In the genomic region with DNA sequence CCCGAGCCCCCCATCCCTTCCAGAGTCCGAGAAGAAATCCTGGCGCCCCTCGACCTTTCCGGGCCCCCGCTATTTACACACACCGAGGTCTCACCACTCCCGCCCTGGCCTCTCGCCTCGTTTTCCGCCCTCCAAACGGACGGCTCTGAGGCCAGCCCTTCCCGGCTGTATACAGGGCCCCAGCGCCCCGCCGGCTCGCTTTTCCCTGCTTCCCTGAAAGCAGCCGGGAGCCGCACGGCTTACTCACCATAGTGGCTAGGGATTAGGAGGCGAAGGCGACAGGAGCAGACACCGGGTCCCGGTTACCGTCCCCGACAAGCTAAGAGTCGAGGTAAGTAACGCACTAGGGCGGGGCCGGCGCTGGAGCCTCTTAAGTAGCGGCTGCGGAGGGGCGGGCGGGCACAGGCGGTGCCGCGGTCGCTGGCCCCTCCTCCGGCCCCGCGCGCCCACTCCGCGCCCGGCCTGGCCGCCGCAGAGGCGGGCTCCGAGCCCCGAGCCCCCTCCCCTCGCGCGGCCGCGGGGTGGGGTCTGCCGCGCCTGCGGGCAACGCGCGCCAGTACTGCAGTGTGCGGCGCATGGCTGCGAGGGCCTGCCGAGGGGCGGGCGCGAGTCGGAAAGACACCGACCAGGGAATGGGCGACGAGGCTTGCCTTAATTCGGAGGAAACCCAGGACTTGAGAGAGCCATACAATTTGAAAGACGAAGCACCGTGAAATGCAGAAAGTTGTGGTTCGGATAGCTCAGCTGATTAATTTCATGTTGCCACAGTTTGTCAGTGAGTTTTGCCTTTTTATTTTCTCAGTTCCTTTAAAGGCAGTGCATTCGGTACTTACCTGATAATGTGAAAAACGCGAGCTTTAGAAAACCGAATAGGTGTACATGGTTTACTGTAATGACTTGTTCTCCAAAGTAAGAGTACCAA, we compare ENCODE assay signal across 8 cellular contexts. TPM values are rescaled to one million over a fixed set of nuclear protein-coding genes. Genes with fewer than 3 reads are reported as not detected.
DNase-seq lines count a peak whose midpoint lies in the region; ATAC-seq and TF ChIP-seq lines count a peak whose summit lies in the region.

Gene TUBA1B, minus strand, starts transcription at position 345 of the 922 bp plus-strand sequence. Its CDS starts 95 bp downstream, at position 250.

- POLR2A ChIA-PET in SK-N-SH (lab: Yijun Ruan, JAX), result interaction anchor here (0.6 to 4.8 kb wide), 41 partner anchors 9 to 506 kb away, joined by 3 to 97 read pairs (median 5); partner anchors contain the start of genes ARF3, DHH, DNAJC22 and KMT2D

- no peaks in the 10 kb centered on the region for H3K9me3 Mint-ChIP-seq in activated naive CD4-positive, alpha-beta T cell treated with anti-CD3 and anti-CD28 coated beads, Interleukin-2, amount 10 ng/mL, durations not matched to agents 7 days and 5 days

- H4K20me1 ChIP-seq in SK-N-SH (ENCODE audit: insufficient read depth), result peaks cover 39% of the 10 kb centered on the region

- CTCF ChIA-PET in SK-N-SH (lab: Yijun Ruan, JAX), result interaction anchor here (0.7 to 7.3 kb wide), 36 partner anchors 8 to 577 kb away, joined by 3 to 69 read pairs (median 4); partner anchors contain the start of genes DHH, LMBR1L, RHEBL1 and TUBA1A
- CTCF ChIA-PET in activated naive CD4-positive, alpha-beta T cell treated with anti-CD3 and anti-CD28 coated beads, Interleukin-2, amount 10 ng/mL, durations not matched to agents 7 days and 5 days (lab: Charles Lee), result interaction anchor here (0.6 to 2.5 kb wide), 19 partner anchors 9 to 133 kb away, joined by 3 to 14 read pairs (median 4); partner anchors contain the start of gene DHH

- peaks cover 59% of the 10 kb centered on the region for H3K79me2 ChIP-seq in SK-N-SH (ENCODE audit: insufficient read depth)

- H3K9me3 ChIP-seq in SK-N-SH, result no peaks in the 10 kb centered on the region
- no peaks in the 10 kb centered on the region for H3K9me3 ChIP-seq in gastroesophageal sphincter
- H3K9me3 ChIP-seq in neutrophil, result no peaks in the 10 kb centered on the region

- H3K9ac ChIP-seq in SK-N-SH, result peak within 1 kb of the TSS; percentile 100

- peaks cover 52% of the 10 kb centered on the region for H3F3A ChIP-seq in SK-N-SH (replicated peaks; ENCODE audit: insufficient read depth)

- H2AFZ ChIP-seq in SK-N-SH (ENCODE audit: low read depth), result peak within 1 kb of the TSS; percentile 89

- peaks cover 10 to 15% of the 10 kb centered on the region in 2 experiments; a peak in 3 of 4 replicates for H3K4me1 ChIP-seq in SK-N-SH (ENCODE audit: control insufficient read depth in 1 of 2, insufficient read depth in 2 of 2, low read depth in 1 of 2, low read length in 1 of 2)
- peaks cover 0 to 43% (median 18%) of the 10 kb centered on the region in 3 donors for H3K4me1 ChIP-seq in gastroesophageal sphincter
- peaks cover 29 to 31% of the 10 kb centered on the region in 2 experiments for H3K4me1 ChIP-seq in neutrophil (ENCODE audit: control insufficient read depth in 1 of 2, insufficient read depth in 1 of 2, low read depth in 1 of 2, low read length in 1 of 2)

- H3K4me3 ChIP-seq in HFF-Myc (replicated peaks; ENCODE audit: low read depth, low read length) (peak within 1 kb of the TSS; percentile 99), NB4 (ENCODE audit: low read depth, low read length) (peak within 1 kb of the TSS; percentile 98), SK-N-SH (ENCODE audit: low read depth in 2 of 2, low read length in 1 of 2) (peak within 1 kb of the TSS; percentile 77 to 99), gastroesophageal sphincter (peak within 1 kb of the TSS; percentile 97 to 100), neutrophil (ENCODE audit: low read depth in 1 of 2, low read length in 1 of 2) (peak within 1 kb of the TSS; percentile 86 to 97)

- H3K9me2 ChIP-seq in SK-N-SH, result no peaks in the 10 kb centered on the region

- 0 out of 2 replicates have a peak, but pooled peaks have one; percentile 2 for TF ChIP-seq RAD21 in SK-N-SH (IDR thresholded peaks at IDR 0.05; ENCODE audit: low read length)

- peak; percentile 99 for TF ChIP-seq POLR2A in NB4 (IDR thresholded peaks at IDR 0.05; ENCODE audit: extremely low read depth, insufficient read length)
- TF ChIP-seq POLR2A in gastroesophageal sphincter (IDR thresholded peaks at IDR 0.05), result peak; percentile 97 to 98

- no peak for TF ChIP-seq CTCF in HFF-Myc (IDR thresholded peaks at IDR 0.05; ENCODE audit: low read depth, low read length, missing control alignments)
- TF ChIP-seq CTCF in NB4 (IDR thresholded peaks at IDR 0.05; ENCODE audit: low read depth, low read length), result no peak
- no peak for TF ChIP-seq CTCF in SK-N-SH (IDR thresholded peaks at IDR 0.05)
- no peak for TF ChIP-seq CTCF in gastroesophageal sphincter (IDR thresholded peaks at IDR 0.05)
- no peak for TF ChIP-seq CTCF in neutrophil (IDR thresholded peaks at IDR 0.05)

- peak within 1 kb of the TSS; percentile 96 for H3K4me2 ChIP-seq in SK-N-SH

- H3K36me3 ChIP-seq in SK-N-SH (replicated peaks in 1 of 2; ENCODE audit: control insufficient read depth in 1 of 2, insufficient read depth in 2 of 2, low read length in 1 of 2) (peaks cover 25 to 30% of the 10 kb centered on the region in 2 experiments), gastroesophageal sphincter (peaks cover 0 to 33% of the 10 kb centered on the region in 2 donors), neutrophil (peaks cover 33% of the 10 kb centered on the region)

- peak within 1 kb of the TSS; percentile 99 for H3K27ac Mint-ChIP-seq in activated naive CD4-positive, alpha-beta T cell treated with anti-CD3 and anti-CD28 coated beads, Interleukin-2, amount 10 ng/mL, durations not matched to agents 7 days and 5 days

- H3K36me3 Mint-ChIP-seq in activated naive CD4-positive, alpha-beta T cell treated with anti-CD3 and anti-CD28 coated beads, Interleukin-2, amount 10 ng/mL, durations not matched to agents 7 days and 5 days, result peaks cover 43% of the 10 kb centered on the region

- H3K27me3 ChIP-seq in SK-N-SH (ENCODE audit: insufficient read depth), result no peaks in the 10 kb centered on the region
- H3K27me3 ChIP-seq in gastroesophageal sphincter, result no peaks in the 10 kb centered on the region
- no peaks in the 10 kb centered on the region for H3K27me3 ChIP-seq in neutrophil

- peaks cover 12% of the 10 kb centered on the region for H3K27me3 Mint-ChIP-seq in activated naive CD4-positive, alpha-beta T cell treated with anti-CD3 and anti-CD28 coated beads, Interleukin-2, amount 10 ng/mL, durations not matched to agents 7 days and 5 days

- WGBS in SK-N-SH (ENCODE audit: low lambda C conversion rate), result 2% methylated on average over 50 of the region's 82 CpGs
- WGBS in gastroesophageal sphincter (ENCODE audit: low coverage in 1 of 2), 2 donors, result 0 to 2% methylated on average over 8 to 11 of the region's 82 CpGs

- H3K4me3 Mint-ChIP-seq in activated naive CD4-positive, alpha-beta T cell treated with anti-CD3 and anti-CD28 coated beads, Interleukin-2, amount 10 ng/mL, durations not matched to agents 7 days and 5 days, result peak within 1 kb of the TSS; percentile 96

- peak within 1 kb of the TSS; percentile 94 to 97 for H3K27ac ChIP-seq in SK-N-SH (ENCODE audit: low read depth in 2 of 2, low read length in 1 of 2)
- peak within 1 kb of the TSS; percentile 97 to 100 (median 100) for H3K27ac ChIP-seq in gastroesophageal sphincter
- peak within 1 kb of the TSS; percentile 96 for H3K27ac ChIP-seq in neutrophil
- peak within 1 kb of the TSS; percentile 99 for H3K27ac ChIP-seq in substantia nigra (ENCODE audit: low read depth, low read length, poor library complexity, severe bottlenecking)

- TF ChIP-seq EP300 in SK-N-SH (IDR thresholded peaks at IDR 0.05; ENCODE audit: borderline replicate concordance in 1 of 2, low read depth in 1 of 2, low read length in 1 of 2) (no peak), gastroesophageal sphincter (IDR thresholded peaks at IDR 0.05) (no peak)

- peak; percentile 92 for ATAC-seq in gastroesophageal sphincter

- DNase-seq in GM04504 (ENCODE audit: low read depth) (peak; percentile 58), HFF-Myc (ENCODE audit: extremely low read depth, low read depth) (peak; percentile 27), NB4 (ENCODE audit: low read depth) (peak; percentile 96), SK-N-SH (peak; percentile 98), substantia nigra (lab: John Stamatoyannopoulos, UW) (peak; percentile 58 to 97 (median 88))
- peak; percentile 91 for DNase-seq in activated naive CD4-positive, alpha-beta T cell treated with anti-CD3 and anti-CD28 coated beads, Interleukin-2, amount 10 ng/mL, durations not matched to agents 7 days and 5 days

- peaks cover 56% of the 10 kb centered on the region for H3K4me1 Mint-ChIP-seq in activated naive CD4-positive, alpha-beta T cell treated with anti-CD3 and anti-CD28 coated beads, Interleukin-2, amount 10 ng/mL, durations not matched to agents 7 days and 5 days

TF ChIP-seq in SK-N-SH, 30 proteins besides CTCF, POLR2A, EP300 and RAD21 (continues in another document):
- TF ChIP-seq TEAD4 (IDR thresholded peaks at IDR 0.05; ENCODE audit: borderline replicate concordance, insufficient read depth), result no peak
- no peak for TF ChIP-seq GATA2 (CRISPR knock-in tag; IDR thresholded peaks at IDR 0.05)
- TF ChIP-seq GABPA (IDR thresholded peaks at IDR 0.05; ENCODE audit: low read depth), result no peak; the same call in 1 of the 2 replicates
- TF ChIP-seq FOXM1 (IDR thresholded peaks at IDR 0.05; ENCODE audit: low read depth), result no peak
- TF ChIP-seq PBX3 (IDR thresholded peaks at IDR 0.05), result peak; percentile 36; the same call in 1 of the 2 replicates
- TF ChIP-seq TAF1 (IDR thresholded peaks at IDR 0.05; ENCODE audit: borderline replicate concordance, low read depth, low read length), result peak; percentile 89
- TF ChIP-seq YY1 (IDR thresholded peaks at IDR 0.05; ENCODE audit: low read depth), result 0 out of 2 replicates have a peak, but pooled peaks have one; percentile 42
- TF ChIP-seq CHD2 (IDR thresholded peaks at IDR 0.05; ENCODE audit: low read length, partially characterized antibody), result peak; percentile 15
- TF ChIP-seq ELF1 (IDR thresholded peaks at IDR 0.05), result no peak
- peak; percentile 91 for TF ChIP-seq MXI1 (IDR thresholded peaks at IDR 0.05; ENCODE audit: low read depth, low read length)
- TF ChIP-seq POLR2AphosphoS5 (IDR thresholded peaks at IDR 0.05; ENCODE audit: low read depth, low read length), result peak; percentile 100

RNA-seq across cellular contexts. Expression of gene TUBA1B, which starts in this region (rescaled TPM):
- polyA plus RNA-seq in SK-N-SH (2012; rRNA removed), result 2,454 and 2,856 TPM in 2 replicates
- 1,826 and 2,117 TPM in 2 replicates for polyA plus RNA-seq in SK-N-SH (2012; cell fraction: cytosol; rRNA removed)
- 970 and 1,206 TPM in 2 replicates for polyA plus RNA-seq in SK-N-SH (2012; cell fraction: nucleus; rRNA removed)
- 1,000 to 10,000 TPM in 1 of 4 donors, 100 to 1,000 TPM in 3; 568 to 1,050 (median 731) TPM for total RNA-seq in gastroesophageal sphincter

Comparison
In these comparisons a context has a peak if more than half of its experiments do, and no peak if none do; other contexts are left out.
1. Peak in every context shown above with its lines: DNase-seq, ATAC-seq, H3K4me3 ChIP-seq and H3K27ac ChIP-seq.
2. DNase-seq: peak in every context shown above with its lines; median percentile 98 in SK-N-SH; 96 in NB4; 91 in activated naive CD4-positive, alpha-beta T cell treated with anti-CD3 and anti-CD28 coated beads, Interleukin-2, amount 10 ng/mL, durations not matched to agents 7 days and 5 days; 88 in substantia nigra; 58 in GM04504; 27 in HFF-Myc.